ENCODE assay signal across 1 cellular context in genomic region chr12:3150820-3151590, GRCh38.
TF ChIP-seq lines count a peak whose summit lies in the region.

No MANE protein-coding gene starts in this region.

TF ChIP-seq in GM23338, 12 proteins besides CTCF, POLR2A, EP300 and RAD21:
- TF ChIP-seq, protein P1, sequence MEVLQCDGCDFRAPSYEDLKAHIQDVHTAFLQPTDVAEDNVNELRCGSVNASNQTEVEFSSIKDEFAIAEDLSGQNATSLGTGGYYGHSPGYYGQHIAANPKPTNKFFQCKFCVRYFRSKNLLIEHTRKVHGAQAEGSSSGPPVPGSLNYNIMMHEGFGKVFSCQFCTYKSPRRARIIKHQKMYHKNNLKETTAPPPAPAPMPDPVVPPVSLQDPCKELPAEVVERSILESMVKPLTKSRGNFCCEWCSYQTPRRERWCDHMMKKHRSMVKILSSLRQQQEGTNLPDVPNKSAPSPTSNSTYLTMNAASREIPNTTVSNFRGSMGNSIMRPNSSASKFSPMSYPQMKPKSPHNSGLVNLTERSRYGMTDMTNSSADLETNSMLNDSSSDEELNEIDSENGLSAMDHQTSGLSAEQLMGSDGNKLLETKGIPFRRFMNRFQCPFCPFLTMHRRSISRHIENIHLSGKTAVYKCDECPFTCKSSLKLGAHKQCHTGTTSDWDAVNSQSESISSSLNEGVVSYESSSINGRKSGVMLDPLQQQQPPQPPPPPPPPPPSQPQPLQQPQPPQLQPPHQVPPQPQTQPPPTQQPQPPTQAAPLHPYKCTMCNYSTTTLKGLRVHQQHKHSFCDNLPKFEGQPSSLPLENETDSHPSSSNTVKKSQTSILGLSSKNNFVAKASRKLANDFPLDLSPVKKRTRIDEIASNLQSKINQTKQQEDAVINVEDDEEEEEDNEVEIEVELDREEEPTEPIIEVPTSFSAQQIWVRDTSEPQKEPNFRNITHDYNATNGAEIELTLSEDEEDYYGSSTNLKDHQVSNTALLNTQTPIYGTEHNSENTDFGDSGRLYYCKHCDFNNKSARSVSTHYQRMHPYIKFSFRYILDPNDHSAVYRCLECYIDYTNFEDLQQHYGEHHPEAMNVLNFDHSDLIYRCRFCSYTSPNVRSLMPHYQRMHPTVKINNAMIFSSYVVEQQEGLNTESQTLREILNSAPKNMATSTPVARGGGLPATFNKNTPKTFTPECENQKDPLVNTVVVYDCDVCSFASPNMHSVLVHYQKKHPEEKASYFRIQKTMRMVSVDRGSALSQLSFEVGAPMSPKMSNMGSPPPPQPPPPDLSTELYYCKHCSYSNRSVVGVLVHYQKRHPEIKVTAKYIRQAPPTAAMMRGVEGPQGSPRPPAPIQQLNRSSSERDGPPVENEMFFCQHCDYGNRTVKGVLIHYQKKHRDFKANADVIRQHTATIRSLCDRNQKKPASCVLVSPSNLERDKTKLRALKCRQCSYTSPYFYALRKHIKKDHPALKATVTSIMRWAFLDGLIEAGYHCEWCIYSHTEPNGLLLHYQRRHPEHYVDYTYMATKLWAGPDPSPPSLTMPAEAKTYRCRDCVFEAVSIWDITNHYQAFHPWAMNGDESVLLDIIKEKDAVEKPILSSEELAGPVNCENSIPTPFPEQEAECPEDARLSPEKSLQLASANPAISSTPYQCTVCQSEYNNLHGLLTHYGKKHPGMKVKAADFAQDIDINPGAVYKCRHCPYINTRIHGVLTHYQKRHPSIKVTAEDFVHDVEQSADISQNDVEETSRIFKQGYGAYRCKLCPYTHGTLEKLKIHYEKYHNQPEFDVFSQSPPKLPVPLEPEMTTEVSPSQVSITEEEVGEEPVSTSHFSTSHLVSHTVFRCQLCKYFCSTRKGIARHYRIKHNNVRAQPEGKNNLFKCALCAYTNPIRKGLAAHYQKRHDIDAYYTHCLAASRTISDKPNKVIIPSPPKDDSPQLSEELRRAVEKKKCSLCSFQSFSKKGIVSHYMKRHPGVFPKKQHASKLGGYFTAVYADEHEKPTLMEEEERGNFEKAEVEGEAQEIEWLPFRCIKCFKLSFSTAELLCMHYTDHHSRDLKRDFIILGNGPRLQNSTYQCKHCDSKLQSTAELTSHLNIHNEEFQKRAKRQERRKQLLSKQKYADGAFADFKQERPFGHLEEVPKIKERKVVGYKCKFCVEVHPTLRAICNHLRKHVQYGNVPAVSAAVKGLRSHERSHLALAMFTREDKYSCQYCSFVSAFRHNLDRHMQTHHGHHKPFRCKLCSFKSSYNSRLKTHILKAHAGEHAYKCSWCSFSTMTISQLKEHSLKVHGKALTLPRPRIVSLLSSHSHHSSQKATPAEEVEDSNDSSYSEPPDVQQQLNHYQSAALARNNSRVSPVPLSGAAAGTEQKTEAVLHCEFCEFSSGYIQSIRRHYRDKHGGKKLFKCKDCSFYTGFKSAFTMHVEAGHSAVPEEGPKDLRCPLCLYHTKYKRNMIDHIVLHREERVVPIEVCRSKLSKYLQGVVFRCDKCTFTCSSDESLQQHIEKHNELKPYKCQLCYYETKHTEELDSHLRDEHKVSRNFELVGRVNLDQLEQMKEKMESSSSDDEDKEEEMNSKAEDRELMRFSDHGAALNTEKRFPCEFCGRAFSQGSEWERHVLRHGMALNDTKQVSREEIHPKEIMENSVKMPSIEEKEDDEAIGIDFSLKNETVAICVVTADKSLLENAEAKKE (CRISPR knock-in tag; IDR thresholded peaks at IDR 0.05) = no peak
- TF ChIP-seq, protein P2, sequence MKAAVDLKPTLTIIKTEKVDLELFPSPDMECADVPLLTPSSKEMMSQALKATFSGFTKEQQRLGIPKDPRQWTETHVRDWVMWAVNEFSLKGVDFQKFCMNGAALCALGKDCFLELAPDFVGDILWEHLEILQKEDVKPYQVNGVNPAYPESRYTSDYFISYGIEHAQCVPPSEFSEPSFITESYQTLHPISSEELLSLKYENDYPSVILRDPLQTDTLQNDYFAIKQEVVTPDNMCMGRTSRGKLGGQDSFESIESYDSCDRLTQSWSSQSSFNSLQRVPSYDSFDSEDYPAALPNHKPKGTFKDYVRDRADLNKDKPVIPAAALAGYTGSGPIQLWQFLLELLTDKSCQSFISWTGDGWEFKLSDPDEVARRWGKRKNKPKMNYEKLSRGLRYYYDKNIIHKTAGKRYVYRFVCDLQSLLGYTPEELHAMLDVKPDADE (IDR thresholded peaks at IDR 0.05) = no peak
- no peak for TF ChIP-seq NANOG (IDR thresholded peaks at IDR 0.05; ENCODE audit: borderline replicate concordance)
- TF ChIP-seq ZNF114 (CRISPR knock-in tag; IDR thresholded peaks at IDR 0.05) = no peak
- no peak for TF ChIP-seq REST (IDR thresholded peaks at IDR 0.05; ENCODE audit: unreplicated experiment)
- no peak for TF ChIP-seq STAT1 (IDR thresholded peaks at IDR 0.05; ENCODE audit: unreplicated experiment)
- TF ChIP-seq ZNF331 (CRISPR knock-in tag; IDR thresholded peaks at IDR 0.05; ENCODE audit: low read depth) = no peak
- TF ChIP-seq POLR2AphosphoS5 (IDR thresholded peaks at IDR 0.05; ENCODE audit: low read depth) = no peak
- TF ChIP-seq EZH2 (IDR thresholded peaks at IDR 0.05; ENCODE audit: low read depth, unreplicated experiment) = no peak
- TF ChIP-seq EZH2phosphoT487 (IDR thresholded peaks at IDR 0.05; ENCODE audit: unreplicated experiment) = no peak
- TF ChIP-seq CREB1 (CRISPR knock-in tag; IDR thresholded peaks at IDR 0.05; ENCODE audit: low read depth) = no peak
- TF ChIP-seq JUNB (IDR thresholded peaks at IDR 0.05; ENCODE audit: unreplicated experiment) = no peak
